1 cellular context compared by ENCODE assay signal in the genomic region with DNA sequence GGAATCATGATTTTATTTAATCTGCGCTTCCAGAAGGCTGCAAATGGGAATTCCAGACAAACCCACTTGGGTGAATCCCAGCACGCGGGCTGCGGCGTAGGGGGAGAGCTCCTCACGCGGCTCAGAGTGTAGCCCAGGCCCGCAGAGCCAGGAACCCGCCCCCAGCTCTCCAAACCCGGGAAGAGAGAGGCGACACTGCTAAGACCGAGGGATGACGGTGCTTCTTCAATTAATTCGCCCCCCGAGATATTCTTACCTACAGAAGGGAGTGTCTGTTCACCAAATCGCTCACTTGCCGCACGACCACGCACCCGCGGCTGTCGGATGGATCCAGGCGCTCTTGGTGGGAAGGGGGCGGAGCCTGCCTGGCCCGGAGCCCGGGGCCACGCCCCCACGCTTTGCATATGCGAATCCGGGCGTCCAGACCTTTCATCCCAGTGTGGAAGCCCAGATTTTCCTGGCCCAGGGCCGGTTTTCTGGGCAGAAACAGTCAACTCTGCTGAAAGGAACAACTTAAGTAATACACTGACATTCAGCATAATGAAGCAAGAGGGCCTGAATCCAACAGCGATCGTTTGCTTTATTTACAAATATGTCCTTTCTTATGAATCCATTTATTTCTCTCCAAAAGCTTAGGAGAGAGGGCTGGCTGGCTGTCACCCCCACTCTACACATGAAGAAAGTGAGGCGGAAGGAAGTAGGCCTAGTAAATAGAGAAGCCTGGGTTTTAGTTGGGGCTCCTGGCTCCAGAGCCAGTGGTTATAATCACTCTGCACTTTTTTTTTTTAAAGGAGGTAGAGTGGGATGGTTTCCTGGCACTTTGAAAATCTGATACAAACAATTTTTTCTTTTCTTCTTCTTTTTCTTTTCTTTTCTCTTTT.
TF ChIP-seq lines count a peak whose summit lies in the region.

A gene (minus strand): TSS at position 342 of the 881 bp plus-strand sequence. CDS start 15,710 bp downstream, outside the sequence.

TF ChIP-seq in K562, 482 proteins besides CTCF, POLR2A, EP300 and RAD21 (continued from another document):
- TF ChIP-seq, protein P1, sequence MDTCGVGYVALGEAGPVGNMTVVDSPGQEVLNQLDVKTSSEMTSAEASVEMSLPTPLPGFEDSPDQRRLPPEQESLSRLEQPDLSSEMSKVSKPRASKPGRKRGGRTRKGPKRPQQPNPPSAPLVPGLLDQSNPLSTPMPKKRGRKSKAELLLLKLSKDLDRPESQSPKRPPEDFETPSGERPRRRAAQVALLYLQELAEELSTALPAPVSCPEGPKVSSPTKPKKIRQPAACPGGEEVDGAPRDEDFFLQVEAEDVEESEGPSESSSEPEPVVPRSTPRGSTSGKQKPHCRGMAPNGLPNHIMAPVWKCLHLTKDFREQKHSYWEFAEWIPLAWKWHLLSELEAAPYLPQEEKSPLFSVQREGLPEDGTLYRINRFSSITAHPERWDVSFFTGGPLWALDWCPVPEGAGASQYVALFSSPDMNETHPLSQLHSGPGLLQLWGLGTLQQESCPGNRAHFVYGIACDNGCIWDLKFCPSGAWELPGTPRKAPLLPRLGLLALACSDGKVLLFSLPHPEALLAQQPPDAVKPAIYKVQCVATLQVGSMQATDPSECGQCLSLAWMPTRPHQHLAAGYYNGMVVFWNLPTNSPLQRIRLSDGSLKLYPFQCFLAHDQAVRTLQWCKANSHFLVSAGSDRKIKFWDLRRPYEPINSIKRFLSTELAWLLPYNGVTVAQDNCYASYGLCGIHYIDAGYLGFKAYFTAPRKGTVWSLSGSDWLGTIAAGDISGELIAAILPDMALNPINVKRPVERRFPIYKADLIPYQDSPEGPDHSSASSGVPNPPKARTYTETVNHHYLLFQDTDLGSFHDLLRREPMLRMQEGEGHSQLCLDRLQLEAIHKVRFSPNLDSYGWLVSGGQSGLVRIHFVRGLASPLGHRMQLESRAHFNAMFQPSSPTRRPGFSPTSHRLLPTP (IDR thresholded peaks at IDR 0.05; ENCODE audit: borderline replicate concordance, extremely low read depth, insufficient read length): no peak
- no peak for TF ChIP-seq CEBPG (CRISPR knock-in tag; IDR thresholded peaks at IDR 0.05)
- TF ChIP-seq CEBPG (tag; conservative IDR thresholded peaks at IDR 0.05 in 1 of 2, IDR thresholded peaks at IDR 0.05 in 1 of 2): no peak
- TF ChIP-seq ZFX (CRISPR knock-in tag; IDR thresholded peaks at IDR 0.05): no peak
- TF ChIP-seq SMAD2 (IDR thresholded peaks at IDR 0.05; ENCODE audit: low read depth, low read length): no peak
- TF ChIP-seq CREBBP (IDR thresholded peaks at IDR 0.05; ENCODE audit: low read depth, low read length): no peak
- TF ChIP-seq CSDE1 (IDR thresholded peaks at IDR 0.05): no peak
- TF ChIP-seq, protein P2, sequence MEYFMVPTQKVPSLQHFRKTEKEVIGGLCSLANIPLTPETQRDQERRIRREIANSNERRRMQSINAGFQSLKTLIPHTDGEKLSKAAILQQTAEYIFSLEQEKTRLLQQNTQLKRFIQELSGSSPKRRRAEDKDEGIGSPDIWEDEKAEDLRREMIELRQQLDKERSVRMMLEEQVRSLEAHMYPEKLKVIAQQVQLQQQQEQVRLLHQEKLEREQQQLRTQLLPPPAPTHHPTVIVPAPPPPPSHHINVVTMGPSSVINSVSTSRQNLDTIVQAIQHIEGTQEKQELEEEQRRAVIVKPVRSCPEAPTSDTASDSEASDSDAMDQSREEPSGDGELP (CRISPR knock-in tag; IDR thresholded peaks at IDR 0.05; ENCODE audit: borderline replicate concordance): no peak
- TF ChIP-seq TCF7 (IDR thresholded peaks at IDR 0.05; ENCODE audit: borderline replicate concordance): no peak
- TF ChIP-seq, protein P3, sequence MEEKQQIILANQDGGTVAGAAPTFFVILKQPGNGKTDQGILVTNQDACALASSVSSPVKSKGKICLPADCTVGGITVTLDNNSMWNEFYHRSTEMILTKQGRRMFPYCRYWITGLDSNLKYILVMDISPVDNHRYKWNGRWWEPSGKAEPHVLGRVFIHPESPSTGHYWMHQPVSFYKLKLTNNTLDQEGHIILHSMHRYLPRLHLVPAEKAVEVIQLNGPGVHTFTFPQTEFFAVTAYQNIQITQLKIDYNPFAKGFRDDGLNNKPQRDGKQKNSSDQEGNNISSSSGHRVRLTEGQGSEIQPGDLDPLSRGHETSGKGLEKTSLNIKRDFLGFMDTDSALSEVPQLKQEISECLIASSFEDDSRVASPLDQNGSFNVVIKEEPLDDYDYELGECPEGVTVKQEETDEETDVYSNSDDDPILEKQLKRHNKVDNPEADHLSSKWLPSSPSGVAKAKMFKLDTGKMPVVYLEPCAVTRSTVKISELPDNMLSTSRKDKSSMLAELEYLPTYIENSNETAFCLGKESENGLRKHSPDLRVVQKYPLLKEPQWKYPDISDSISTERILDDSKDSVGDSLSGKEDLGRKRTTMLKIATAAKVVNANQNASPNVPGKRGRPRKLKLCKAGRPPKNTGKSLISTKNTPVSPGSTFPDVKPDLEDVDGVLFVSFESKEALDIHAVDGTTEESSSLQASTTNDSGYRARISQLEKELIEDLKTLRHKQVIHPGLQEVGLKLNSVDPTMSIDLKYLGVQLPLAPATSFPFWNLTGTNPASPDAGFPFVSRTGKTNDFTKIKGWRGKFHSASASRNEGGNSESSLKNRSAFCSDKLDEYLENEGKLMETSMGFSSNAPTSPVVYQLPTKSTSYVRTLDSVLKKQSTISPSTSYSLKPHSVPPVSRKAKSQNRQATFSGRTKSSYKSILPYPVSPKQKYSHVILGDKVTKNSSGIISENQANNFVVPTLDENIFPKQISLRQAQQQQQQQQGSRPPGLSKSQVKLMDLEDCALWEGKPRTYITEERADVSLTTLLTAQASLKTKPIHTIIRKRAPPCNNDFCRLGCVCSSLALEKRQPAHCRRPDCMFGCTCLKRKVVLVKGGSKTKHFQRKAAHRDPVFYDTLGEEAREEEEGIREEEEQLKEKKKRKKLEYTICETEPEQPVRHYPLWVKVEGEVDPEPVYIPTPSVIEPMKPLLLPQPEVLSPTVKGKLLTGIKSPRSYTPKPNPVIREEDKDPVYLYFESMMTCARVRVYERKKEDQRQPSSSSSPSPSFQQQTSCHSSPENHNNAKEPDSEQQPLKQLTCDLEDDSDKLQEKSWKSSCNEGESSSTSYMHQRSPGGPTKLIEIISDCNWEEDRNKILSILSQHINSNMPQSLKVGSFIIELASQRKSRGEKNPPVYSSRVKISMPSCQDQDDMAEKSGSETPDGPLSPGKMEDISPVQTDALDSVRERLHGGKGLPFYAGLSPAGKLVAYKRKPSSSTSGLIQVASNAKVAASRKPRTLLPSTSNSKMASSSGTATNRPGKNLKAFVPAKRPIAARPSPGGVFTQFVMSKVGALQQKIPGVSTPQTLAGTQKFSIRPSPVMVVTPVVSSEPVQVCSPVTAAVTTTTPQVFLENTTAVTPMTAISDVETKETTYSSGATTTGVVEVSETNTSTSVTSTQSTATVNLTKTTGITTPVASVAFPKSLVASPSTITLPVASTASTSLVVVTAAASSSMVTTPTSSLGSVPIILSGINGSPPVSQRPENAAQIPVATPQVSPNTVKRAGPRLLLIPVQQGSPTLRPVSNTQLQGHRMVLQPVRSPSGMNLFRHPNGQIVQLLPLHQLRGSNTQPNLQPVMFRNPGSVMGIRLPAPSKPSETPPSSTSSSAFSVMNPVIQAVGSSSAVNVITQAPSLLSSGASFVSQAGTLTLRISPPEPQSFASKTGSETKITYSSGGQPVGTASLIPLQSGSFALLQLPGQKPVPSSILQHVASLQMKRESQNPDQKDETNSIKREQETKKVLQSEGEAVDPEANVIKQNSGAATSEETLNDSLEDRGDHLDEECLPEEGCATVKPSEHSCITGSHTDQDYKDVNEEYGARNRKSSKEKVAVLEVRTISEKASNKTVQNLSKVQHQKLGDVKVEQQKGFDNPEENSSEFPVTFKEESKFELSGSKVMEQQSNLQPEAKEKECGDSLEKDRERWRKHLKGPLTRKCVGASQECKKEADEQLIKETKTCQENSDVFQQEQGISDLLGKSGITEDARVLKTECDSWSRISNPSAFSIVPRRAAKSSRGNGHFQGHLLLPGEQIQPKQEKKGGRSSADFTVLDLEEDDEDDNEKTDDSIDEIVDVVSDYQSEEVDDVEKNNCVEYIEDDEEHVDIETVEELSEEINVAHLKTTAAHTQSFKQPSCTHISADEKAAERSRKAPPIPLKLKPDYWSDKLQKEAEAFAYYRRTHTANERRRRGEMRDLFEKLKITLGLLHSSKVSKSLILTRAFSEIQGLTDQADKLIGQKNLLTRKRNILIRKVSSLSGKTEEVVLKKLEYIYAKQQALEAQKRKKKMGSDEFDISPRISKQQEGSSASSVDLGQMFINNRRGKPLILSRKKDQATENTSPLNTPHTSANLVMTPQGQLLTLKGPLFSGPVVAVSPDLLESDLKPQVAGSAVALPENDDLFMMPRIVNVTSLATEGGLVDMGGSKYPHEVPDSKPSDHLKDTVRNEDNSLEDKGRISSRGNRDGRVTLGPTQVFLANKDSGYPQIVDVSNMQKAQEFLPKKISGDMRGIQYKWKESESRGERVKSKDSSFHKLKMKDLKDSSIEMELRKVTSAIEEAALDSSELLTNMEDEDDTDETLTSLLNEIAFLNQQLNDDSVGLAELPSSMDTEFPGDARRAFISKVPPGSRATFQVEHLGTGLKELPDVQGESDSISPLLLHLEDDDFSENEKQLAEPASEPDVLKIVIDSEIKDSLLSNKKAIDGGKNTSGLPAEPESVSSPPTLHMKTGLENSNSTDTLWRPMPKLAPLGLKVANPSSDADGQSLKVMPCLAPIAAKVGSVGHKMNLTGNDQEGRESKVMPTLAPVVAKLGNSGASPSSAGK (IDR thresholded peaks at IDR 0.05): no peak
- TF ChIP-seq CBFA2T2 (conservative IDR thresholded peaks at IDR 0.05): no peak
TF ChIP-seq in K562: peak in this region for 0.
